13 cellular contexts compared by ENCODE assay signal in the genomic region with DNA sequence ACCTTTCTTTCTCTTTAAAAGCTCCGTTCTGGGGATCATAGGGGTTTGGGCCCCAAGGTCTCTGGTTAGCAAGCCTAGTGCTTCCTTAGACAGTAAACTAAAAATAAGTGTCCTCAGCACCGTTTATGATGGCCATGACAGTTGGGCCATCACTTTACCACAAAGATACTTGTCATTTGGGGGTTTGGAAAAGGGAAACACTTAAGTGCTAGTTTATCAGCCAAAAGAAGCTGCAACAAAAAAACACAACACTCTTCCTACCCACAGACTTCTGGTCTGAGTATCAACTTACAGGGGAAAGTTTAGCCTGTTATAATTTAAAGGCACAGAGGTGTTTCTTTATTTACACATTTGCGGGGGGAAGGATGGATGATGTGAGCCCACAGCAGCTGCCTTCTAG.
DNase-seq lines count a peak whose midpoint lies in the region; ATAC-seq and TF ChIP-seq lines count a peak whose summit lies in the region.
"Had no signal": no experiment of that assay in that cellular context is flagged by ENCODE, and none has a peak within 500 bp of the region (broad histone marks: within the 10 kb centered on the region; RNA-seq: fewer than 3 reads in every experiment).

No MANE protein-coding gene starts in this region.

- H3K9ac ChIP-seq in smooth muscle cell (ENCODE audit: low read depth), result no peak overlapping the region

- H3K4me1 Mint-ChIP-seq in activated CD4-positive, alpha-beta T cell treated with anti-CD3 and anti-CD28 coated beads, Interleukin-2, amount 10 ng/mL, durations not matched to agents 7 days and 5 days, result peaks cover 58% of the 10 kb centered on the region
- peaks cover 59% of the 10 kb centered on the region for H3K4me1 Mint-ChIP-seq in activated B cell treated with CpG ODN at 0.5 μM for 24 hours

- peak overlapping the region; percentile 84 for H3K27ac Mint-ChIP-seq in activated CD4-positive, alpha-beta T cell treated with anti-CD3 and anti-CD28 coated beads, Interleukin-2, amount 10 ng/mL, durations not matched to agents 7 days and 5 days
- peak overlapping the region; percentile 89 for H3K27ac Mint-ChIP-seq in activated B cell treated with CpG ODN at 0.5 μM for 24 hours

- TF ChIP-seq CTCF in activated B cell treated with CpG ODN at 0.5 μM for 24 hours (IDR thresholded peaks at IDR 0.05), result no peak
- TF ChIP-seq CTCF in smooth muscle cell (IDR thresholded peaks at IDR 0.05; ENCODE audit: borderline replicate concordance, insufficient read depth, poor library complexity, severe bottlenecking), result no peak

- no peaks in the 10 kb centered on the region for H3K79me2 ChIP-seq in smooth muscle cell (ENCODE audit: low read depth)

- H3K4me3 ChIP-seq in smooth muscle cell, result no peak overlapping the region
- H3K4me3 ChIP-seq: A549, heart right ventricle, SJSA1 had no signal

- peaks cover 25% of the 10 kb centered on the region for H3K9me3 Mint-ChIP-seq in activated CD4-positive, alpha-beta T cell treated with anti-CD3 and anti-CD28 coated beads, Interleukin-2, amount 10 ng/mL, durations not matched to agents 7 days and 5 days
- peaks cover 21% of the 10 kb centered on the region for H3K9me3 Mint-ChIP-seq in activated B cell treated with CpG ODN at 0.5 μM for 24 hours

- ATAC-seq in activated B cell treated with CpG ODN at 0.5 μM for 24 hours (ENCODE audit: low read depth), result no peak
- ATAC-seq in HG03097 (IDR thresholded peaks at IDR 0.05; ENCODE audit: low FRiP score, unreplicated experiment), result no peak
- ATAC-seq: A549, heart right ventricle had no signal

- no peaks in the 10 kb centered on the region for H4K20me1 ChIP-seq in smooth muscle cell (ENCODE audit: low read depth)

- H2AFZ ChIP-seq in smooth muscle cell (ENCODE audit: low read depth), result peak overlapping the region; percentile 52

- no peaks in the 10 kb centered on the region for H3K4me1 ChIP-seq in smooth muscle cell (ENCODE audit: low read depth)

- H3K36me3 ChIP-seq in smooth muscle cell (ENCODE audit: low read depth), result no peaks in the 10 kb centered on the region
- H3K36me3 ChIP-seq: heart right ventricle, SJSA1 had no signal

- intact Hi-C loops in activated B cell treated with CpG ODN at 0.5 μM for 24 hours (cut with micrococcal nuclease), result no loop called here

- H3K9me3 ChIP-seq in smooth muscle cell (replicated peaks; ENCODE audit: low read depth), result no peaks in the 10 kb centered on the region
- H3K9me3 ChIP-seq: A549, heart right ventricle, SJSA1 had no signal

- no peaks in the 10 kb centered on the region for H3F3A ChIP-seq in smooth muscle cell (ENCODE audit: low read depth)

- no peaks in the 10 kb centered on the region for H3K27me3 Mint-ChIP-seq in activated CD4-positive, alpha-beta T cell treated with anti-CD3 and anti-CD28 coated beads, Interleukin-2, amount 10 ng/mL, durations not matched to agents 7 days and 5 days
- H3K27me3 Mint-ChIP-seq in activated B cell treated with CpG ODN at 0.5 μM for 24 hours, result no peaks in the 10 kb centered on the region

- peaks cover 49% of the 10 kb centered on the region for H3K36me3 Mint-ChIP-seq in activated CD4-positive, alpha-beta T cell treated with anti-CD3 and anti-CD28 coated beads, Interleukin-2, amount 10 ng/mL, durations not matched to agents 7 days and 5 days (ENCODE audit: low read depth)
- peaks cover 23% of the 10 kb centered on the region for H3K36me3 Mint-ChIP-seq in activated B cell treated with CpG ODN at 0.5 μM for 24 hours (ENCODE audit: low read depth)

- H3K27ac ChIP-seq in smooth muscle cell (ENCODE audit: low read depth), result no peak overlapping the region
- H3K27ac ChIP-seq: A549, SJSA1 had no signal

- CTCF ChIA-PET in activated CD4-positive, alpha-beta T cell treated with anti-CD3 and anti-CD28 coated beads, Interleukin-2, amount 10 ng/mL, durations not matched to agents 7 days and 5 days (lab: Charles Lee), result interaction anchor here (0.8 to 2.5 kb wide), 5 partner anchors 9 to 30 kb away, joined by 3 to 13 read pairs (median 3); no protein-coding TSS in a partner anchor
- CTCF ChIA-PET in activated B cell treated with CpG ODN at 0.5 μM for 24 hours (lab: Charles Lee), result no interaction called here

- no peaks in the 10 kb centered on the region for H3K27me3 ChIP-seq in smooth muscle cell (ENCODE audit: low read depth)
- H3K27me3 ChIP-seq: heart right ventricle, SJSA1 had no signal

- 53% methylated on average over 3 of the region's 3 CpGs for WGBS in smooth muscle cell (ENCODE audit: low lambda C conversion rate)

- H3K4me3 Mint-ChIP-seq in activated CD4-positive, alpha-beta T cell treated with anti-CD3 and anti-CD28 coated beads, Interleukin-2, amount 10 ng/mL, durations not matched to agents 7 days and 5 days, result peak overlapping the region; percentile 49
- peak overlapping the region; percentile 59 for H3K4me3 Mint-ChIP-seq in activated B cell treated with CpG ODN at 0.5 μM for 24 hours

- POLR2A ChIA-PET in activated CD4-positive, alpha-beta T cell treated with anti-CD3 and anti-CD28 coated beads, Interleukin-2, amount 10 ng/mL, durations not matched to agents 7 days and 5 days (lab: Charles Lee), result interaction anchor here (1.3 kb wide), 1 partner anchor 115 kb away, joined by 5 read pairs; no protein-coding TSS in a partner anchor
- POLR2A ChIA-PET in activated B cell treated with CpG ODN at 0.5 μM for 24 hours (lab: Charles Lee), result interaction anchor here (0.5 to 2.7 kb wide), 18 partner anchors 8 to 112 kb away, joined by 3 to 11 read pairs (median 3); no protein-coding TSS in a partner anchor

- peak overlapping the region; percentile 2 for H3K4me2 ChIP-seq in smooth muscle cell
- H3K4me2 ChIP-seq: A549 had no signal

- no peak for DNase-seq in activated CD4-positive, alpha-beta T cell treated with anti-CD3 and anti-CD28 coated beads, Interleukin-2, amount 10 ng/mL, durations not matched to agents 7 days and 5 days
- no peak for DNase-seq in activated CD4-positive, alpha-beta T cell treated with anti-CD3 and anti-CD28 coated beads, Interleukin-2, amount 50 U/mL, for 4 hours
- peak; percentile 85 for DNase-seq in KG1 (lab: John Stamatoyannopoulos, UW)
- no peak for DNase-seq in activated B cell treated with CpG ODN at 0.5 μM for 24 hours
- no peak for DNase-seq in smooth muscle cell (lab: John Stamatoyannopoulos, UW; ENCODE audit: unreplicated experiment)
- no peak for DNase-seq in SHP77 (lab: John Stamatoyannopoulos, UW)
- no peak for DNase-seq in NCI-H1417 treated with DMSO at 0.1 percent for 48 hours (lab: John Stamatoyannopoulos, UW)
- DNase-seq: heart right ventricle; NCI-H187; stimulated activated CD8-positive, alpha-beta memory T cell treated with anti-CD3 and anti-CD28 coated beads, Interleukin-4, amount 100 ng/mL, for 48 hours had no signal
